14 cellular contexts compared by ENCODE assay signal in genomic region chr7:137987563-137987962, GRCh38. TPM values are rescaled to one million over a fixed set of nuclear protein-coding genes. Genes with fewer than 3 reads are reported as not detected.
DNase-seq lines count a peak whose midpoint lies in the region; ATAC-seq and TF ChIP-seq lines count a peak whose summit lies in the region.
"Had no signal": no experiment of that assay in that cellular context is flagged by ENCODE, and none has a peak within 500 bp of the region (broad histone marks: within the 10 kb centered on the region; RNA-seq: fewer than 3 reads in every experiment).

No MANE protein-coding gene starts in this region.

- H3K36me3 ChIP-seq in osteoblast (ENCODE audit: insufficient read depth, low read length) = peaks cover 6% of the 10 kb centered on the region
- no peaks in the 10 kb centered on the region for H3K36me3 ChIP-seq in tibial artery
- H3K36me3 ChIP-seq: neutrophil had no signal

- H3K27me3 ChIP-seq in osteoblast (ENCODE audit: insufficient read depth, low read length) = no peaks in the 10 kb centered on the region
- H3K27me3 ChIP-seq in tibial artery = no peaks in the 10 kb centered on the region
- H3K27me3 ChIP-seq: neutrophil had no signal

- no peak for ATAC-seq in GM21723 (IDR thresholded peaks at IDR 0.05; ENCODE audit: unreplicated experiment)
- ATAC-seq in HG02571 (IDR thresholded peaks at IDR 0.05; ENCODE audit: unreplicated experiment) = no peak

- H3K27ac ChIP-seq in osteoblast (ENCODE audit: low read depth, low read length) = peak overlapping the region; percentile 98
- H3K27ac ChIP-seq in tibial artery = peak overlapping the region; percentile 86 to 96
- H3K27ac ChIP-seq: neutrophil had no signal

- no peak overlapping the region for H3K4me3 Mint-ChIP-seq in activated naive CD4-positive, alpha-beta T cell treated with anti-CD3 and anti-CD28 coated beads, Interleukin-2, amount 10 ng/mL, durations not matched to agents 7 days and 5 days
- H3K4me3 Mint-ChIP-seq in brain = no peak overlapping the region

- H3K36me3 Mint-ChIP-seq in activated naive CD4-positive, alpha-beta T cell treated with anti-CD3 and anti-CD28 coated beads, Interleukin-2, amount 10 ng/mL, durations not matched to agents 7 days and 5 days = peaks cover 12% of the 10 kb centered on the region
- peaks cover 33% of the 10 kb centered on the region for H3K36me3 Mint-ChIP-seq in brain

- peak overlapping the region; percentile 33 for H3K27ac Mint-ChIP-seq in activated naive CD4-positive, alpha-beta T cell treated with anti-CD3 and anti-CD28 coated beads, Interleukin-2, amount 10 ng/mL, durations not matched to agents 7 days and 5 days
- H3K27ac Mint-ChIP-seq in brain = peak overlapping the region in 3 of 5 experiments; percentile 79 to 86 (median 82)

- DNase-seq in activated naive CD4-positive, alpha-beta T cell treated with anti-CD3 and anti-CD28 coated beads, Interleukin-2, amount 10 ng/mL, durations not matched to agents 7 days and 5 days = no peak
- DNase-seq in activated naive CD4-positive, alpha-beta T cell (lab: John Stamatoyannopoulos, UW) = no peak
- no peak for DNase-seq in osteoblast (ENCODE audit: insufficient read length, low spot score, missing footprints)
- DNase-seq in tibial artery = peak in 1 of 2 donors; percentile 7
- no peak for DNase-seq in DMS153 (lab: John Stamatoyannopoulos, UW)
- DNase-seq: activated CD4-positive, alpha-beta T cell treated with anti-CD3 and anti-CD28 coated beads, Interleukin-2, amount 50 U/mL, for 48 hours; GDM1; MV-4-11; NCI-H2107; SIG-M5 had no signal

- H3K79me2 ChIP-seq in osteoblast (ENCODE audit: insufficient read depth, low read length) = peaks cover 86% of the 10 kb centered on the region

- intact Hi-C loops in tibial artery (cut with DNase I; ENCODE audit: low total_unique reads) = no loop called here

- H3K4me1 ChIP-seq in osteoblast (ENCODE audit: insufficient read depth, low read length) (peaks cover 94% of the 10 kb centered on the region), tibial artery (peaks cover 7 to 99% (median 84%) of the 10 kb centered on the region in 4 donors)

- peaks cover 7% of the 10 kb centered on the region for H3K4me1 Mint-ChIP-seq in activated naive CD4-positive, alpha-beta T cell treated with anti-CD3 and anti-CD28 coated beads, Interleukin-2, amount 10 ng/mL, durations not matched to agents 7 days and 5 days
- H3K4me1 Mint-ChIP-seq in brain = peaks cover 37% of the 10 kb centered on the region

- no peaks in the 10 kb centered on the region for H3K9me3 ChIP-seq in osteoblast (ENCODE audit: low read depth, low read length)
- H3K9me3 ChIP-seq in tibial artery = no peaks in the 10 kb centered on the region
- H3K9me3 ChIP-seq: neutrophil had no signal

- TF ChIP-seq CTCF in brain (conservative IDR thresholded peaks at IDR 0.05) (no peak), osteoblast (IDR thresholded peaks at IDR 0.05; ENCODE audit: extremely low read depth, low read depth, low read length) (no peak), tibial artery (IDR thresholded peaks at IDR 0.05) (no peak)

- peak overlapping the region; percentile 68 for H3K4me2 ChIP-seq in osteoblast (ENCODE audit: insufficient read depth, low read length)

- H3K4me3 ChIP-seq in osteoblast (ENCODE audit: insufficient read depth, low read length) (no peak overlapping the region), tibial artery (no peak overlapping the region)

- no peak overlapping the region for H2AFZ ChIP-seq in osteoblast (ENCODE audit: low read length)

- CTCF ChIA-PET in activated naive CD4-positive, alpha-beta T cell treated with anti-CD3 and anti-CD28 coated beads, Interleukin-2, amount 10 ng/mL, durations not matched to agents 7 days and 5 days (lab: Charles Lee) = interaction anchor here (0.7 to 1.1 kb wide), 3 partner anchors 9 to 54 kb away, joined by 3 to 5 read pairs (median 4); partner anchors contain the start of gene CREB3L2

- peaks cover 9% of the 10 kb centered on the region for H3K9me3 Mint-ChIP-seq in activated naive CD4-positive, alpha-beta T cell treated with anti-CD3 and anti-CD28 coated beads, Interleukin-2, amount 10 ng/mL, durations not matched to agents 7 days and 5 days
- peaks cover under 1 to 11% (median 3%) of the 10 kb centered on the region in 5 experiments for H3K9me3 Mint-ChIP-seq in brain

- H3K27me3 Mint-ChIP-seq in activated naive CD4-positive, alpha-beta T cell treated with anti-CD3 and anti-CD28 coated beads, Interleukin-2, amount 10 ng/mL, durations not matched to agents 7 days and 5 days = no peaks in the 10 kb centered on the region
- peaks cover 6% of the 10 kb centered on the region for H3K27me3 Mint-ChIP-seq in brain

- H4K20me1 ChIP-seq in osteoblast (ENCODE audit: insufficient read depth, low read length) = no peaks in the 10 kb centered on the region

RNA-seq across cellular contexts. Expression of gene CREB3L2, which starts 14.3 kb away (rescaled TPM):
- polyA plus RNA-seq in brain (ENCODE audit: insufficient read depth, low read depth, low replicate concordance) = 7.1 TPM
- 26.5 and 28.6 TPM in 2 replicates for total RNA-seq in osteoblast
